ENCODE assay signal across 25 cellular contexts in genomic region chr9:28971881-28972280, GRCh38.
"Had no signal": no experiment of that assay in that cellular context is flagged by ENCODE, and none has a peak within 500 bp of the region (broad histone marks: within the 10 kb centered on the region; RNA-seq: fewer than 3 reads in every experiment).

No MANE protein-coding gene starts in this region.

- H3K36me3 ChIP-seq: brain microvascular endothelial cell, cardiac muscle cell, MG63, SJCRH30 had no signal

- H3K27me3 ChIP-seq: brain microvascular endothelial cell, MG63, SJCRH30 had no signal

- FAIRE-seq: K562, TTC549 had no signal

- DNase-seq: activated CD4-positive, alpha-beta memory T cell treated with anti-CD3 and anti-CD28 coated beads for 36 hours; activated CD4-positive, alpha-beta T cell treated with anti-CD3 and anti-CD28 coated beads for 4 hours; activated CD4-positive, alpha-beta T cell treated with anti-CD3 and anti-CD28 coated beads, Interleukin-2, amount 50 U/mL, for 1 hour; activated CD8-positive, alpha-beta memory T cell treated with anti-CD3 and anti-CD28 coated beads, Interleukin-2, amount 50 U/mL, for 48 hours; activated effector memory CD4-positive, alpha-beta T cell treated with Interleukin-2 at 50 U/mL for 16 hours; activated naive CD4-positive, alpha-beta T cell treated with anti-CD3 and anti-CD28 coated beads, Interleukin-2, amount 50 U/mL, for 16 hours; activated naive CD8-positive, alpha-beta T cell treated with anti-CD3 and anti-CD28 coated beads for 36 hours; activated T-cell treated with anti-CD3 and anti-CD28 coated beads, Interleukin-2, amount 50 U/mL, for 48 hours; amniotic stem cell; aorta; brain microvascular endothelial cell; Karpas-422; MG63; NCI-H1048; NCI-H1436 treated with DMSO at 0.1 percent for 48 hours; NCI-H1694 treated with DMSO at 0.1 percent for 48 hours; NCI-H2029; NCI-H345; NCI-H524 treated with DMSO at 0.1 percent for 48 hours; SHP77; SJCRH30 had no signal

- H3K4me1 Mint-ChIP-seq: activated naive CD8-positive, alpha-beta T cell treated with anti-CD3 and anti-CD28 coated beads for 36 hours had no signal

- H3K4me3 Mint-ChIP-seq: activated CD4-positive, alpha-beta memory T cell treated with anti-CD3 and anti-CD28 coated beads for 36 hours; activated naive CD8-positive, alpha-beta T cell treated with anti-CD3 and anti-CD28 coated beads for 36 hours had no signal

- H3K9me3 ChIP-seq: MG63, SJCRH30 had no signal

- H3K27ac ChIP-seq: brain microvascular endothelial cell, cardiac muscle cell, SJCRH30, SK-N-MC had no signal

- H3K4me1 ChIP-seq: SJCRH30 had no signal

- H3K27me3 Mint-ChIP-seq: activated CD4-positive, alpha-beta memory T cell treated with anti-CD3 and anti-CD28 coated beads for 36 hours; activated naive CD8-positive, alpha-beta T cell treated with anti-CD3 and anti-CD28 coated beads for 36 hours had no signal

- H3K36me3 Mint-ChIP-seq: activated CD4-positive, alpha-beta memory T cell treated with anti-CD3 and anti-CD28 coated beads for 36 hours; activated naive CD8-positive, alpha-beta T cell treated with anti-CD3 and anti-CD28 coated beads for 36 hours had no signal

- H3K27ac Mint-ChIP-seq: activated CD4-positive, alpha-beta memory T cell treated with anti-CD3 and anti-CD28 coated beads for 36 hours; activated naive CD8-positive, alpha-beta T cell treated with anti-CD3 and anti-CD28 coated beads for 36 hours had no signal

- H3K4me3 ChIP-seq: cardiac muscle cell, K562, MG63, SJCRH30, SK-N-MC had no signal
